ENCODE assay signal across 36 cellular contexts in the genomic region with DNA sequence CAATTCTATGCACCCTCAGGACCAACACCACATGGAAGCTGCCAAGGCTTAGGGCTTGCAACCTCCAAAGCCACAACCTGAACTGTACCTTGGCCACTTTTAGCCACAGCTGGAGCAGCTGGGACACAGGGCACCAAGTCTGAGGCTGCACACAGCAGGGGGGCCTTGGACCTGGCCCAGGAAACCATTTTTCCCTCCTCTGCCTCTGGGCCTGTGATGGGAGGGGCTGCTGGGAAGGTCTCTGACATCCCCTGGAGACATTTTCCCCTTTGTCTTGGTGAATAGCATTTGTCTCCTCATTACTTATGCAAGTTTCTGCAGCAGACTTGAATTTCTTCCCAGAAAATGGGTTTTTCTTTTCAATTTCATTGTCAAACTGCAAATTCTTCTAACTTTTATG.
"Had no signal": no experiment of that assay in that cellular context is flagged by ENCODE, and none has a peak within 500 bp of the region (broad histone marks: within the 10 kb centered on the region; RNA-seq: fewer than 3 reads in every experiment).

No MANE protein-coding gene starts in this region.

- H3K27me3 ChIP-seq: MG63 had no signal

- H3K9me3 ChIP-seq: MG63 had no signal

- H3K36me3 ChIP-seq: MG63 had no signal

- H3K4me3 ChIP-seq: MG63 had no signal

- DNase-seq: Karpas-422, Kasumi-1, MG63, MM.1S, MV-4-11, NCI-H1048, NCI-H1092, NCI-H1092 treated with DMSO at 0.1 percent for 48 hours, NCI-H1105, NCI-H1105 treated with DMSO at 0.1 percent for 48 hours, NCI-H1417, NCI-H1417 treated with DMSO at 0.1 percent for 48 hours, NCI-H1436, NCI-H1436 treated with DMSO at 0.1 percent for 48 hours, NCI-H146, NCI-H1694, NCI-H1694 treated with DMSO at 0.1 percent for 48 hours, NCI-H187, NCI-H187 treated with DMSO at 0.1 percent for 48 hours, NCI-H1930, NCI-H2029, NCI-H2029 treated with DMSO at 0.1 percent for 48 hours, NCI-H2081, NCI-H2081 treated with DMSO at 0.1 percent for 48 hours, NCI-H2107, NCI-H2171, NCI-H2171 treated with DMSO at 0.1 percent for 48 hours, NCI-H2227 treated with DMSO at 0.1 percent for 48 hours, NCI-H226, NCI-H345, NCI-H446, NCI-H446 treated with DMSO at 0.1 percent for 48 hours, NCI-H510A, NCI-H510A treated with DMSO at 0.1 percent for 48 hours, NCI-H524, NCI-H524 treated with DMSO at 0.1 percent for 48 hours had no signal
